ENCODE assay signal across 1 cellular context in the genomic region with DNA sequence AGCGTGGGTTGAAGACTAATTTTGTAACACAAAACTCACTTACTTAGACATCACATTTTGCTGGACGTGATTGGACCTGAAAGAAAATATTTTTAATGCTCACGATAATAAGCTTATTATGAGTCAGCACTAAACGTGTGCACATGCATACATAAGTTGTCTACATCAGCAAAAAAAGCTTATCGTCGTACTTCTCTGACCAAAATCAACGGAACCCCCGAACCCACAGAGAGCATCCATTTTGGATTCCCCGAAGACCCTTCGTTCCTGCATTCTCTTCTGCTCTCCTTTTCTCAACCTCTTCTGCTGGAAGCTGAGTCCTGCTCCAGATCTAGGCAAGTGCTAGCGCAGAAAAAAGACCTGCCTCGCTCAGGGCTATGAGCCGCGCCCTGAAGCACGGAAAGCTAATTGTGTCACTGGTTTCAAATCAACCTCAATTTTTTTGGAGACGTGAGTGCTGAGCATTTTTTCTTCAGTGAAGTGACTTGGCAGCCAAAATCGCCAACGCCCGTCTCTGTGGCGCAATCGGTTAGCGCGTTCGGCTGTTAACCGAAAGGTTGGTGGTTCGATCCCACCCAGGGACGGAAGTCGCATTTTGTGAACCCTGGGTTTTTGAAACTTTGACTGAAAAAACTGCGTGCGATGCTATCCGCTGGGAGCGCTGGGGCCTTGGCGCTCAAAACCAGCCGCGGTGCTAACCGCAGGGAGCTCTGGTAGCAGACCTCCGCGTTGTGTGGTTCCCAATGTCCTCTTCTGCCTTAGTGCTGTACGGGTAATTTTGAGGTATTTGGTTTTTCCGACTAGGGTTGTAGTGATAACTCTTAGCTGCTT.
TF ChIP-seq lines count a peak whose summit lies in the region.

No MANE protein-coding gene starts in this region.

TF ChIP-seq in GM12878, 131 proteins besides CTCF, POLR2A, EP300 and RAD21 (continues in another document):
- TF ChIP-seq SKIL (IDR thresholded peaks at IDR 0.05; ENCODE audit: low read depth, poor library complexity, severe bottlenecking) (peak; percentile 89), ZBED1 (IDR thresholded peaks at IDR 0.05; ENCODE audit: borderline replicate concordance) (peak; percentile 39; the same call in 1 of the 2 replicates), STAT1 (conservative IDR thresholded peaks at IDR 0.05) (0 out of 2 replicates have a peak, but pooled peaks have one; percentile 44), DPF2 (IDR thresholded peaks at IDR 0.05) (peak; percentile 85), ZBTB40 (IDR thresholded peaks at IDR 0.05; ENCODE audit: borderline replicate concordance) (peak; percentile 78; the same call in 1 of the 2 replicates), ETV6 (conservative IDR thresholded peaks at IDR 0.05 in 1 of 2, IDR thresholded peaks at IDR 0.05 in 1 of 2; ENCODE audit: borderline replicate concordance in 1 of 2, low read depth in 1 of 2) (peak in 1 of 2 experiments; percentile 55; a peak in 1 of 4 replicates), ATF7 (IDR thresholded peaks at IDR 0.05; ENCODE audit: low read depth) (peak; percentile 90), ATF2 (IDR thresholded peaks at IDR 0.05; ENCODE audit: low read length) (peak; percentile 80), RELB (IDR thresholded peaks at IDR 0.05; ENCODE audit: low read depth) (peak; percentile 65), ZNF384 (IDR thresholded peaks at IDR 0.05; ENCODE audit: borderline replicate concordance, low read depth, low read length) (peak; percentile 83), RUNX3 (IDR thresholded peaks at IDR 0.05; ENCODE audit: low read length) (peak; percentile 88), SREBF2 (IDR thresholded peaks at IDR 0.05; ENCODE audit: low read length) (peak; percentile 95), CBFB (IDR thresholded peaks at IDR 0.05; ENCODE audit: low read depth) (peak; percentile 83), EGR1 (IDR thresholded peaks at IDR 0.05; ENCODE audit: borderline replicate concordance in 1 of 2, low read depth in 2 of 2, low read length in 2 of 2) (peak in 1 of 2 experiments; percentile 67; a peak in 1 of 3 replicates), SRF (IDR thresholded peaks at IDR 0.05; ENCODE audit: low read depth in 2 of 2, low read length in 2 of 2) (0 out of 4 replicates have a peak, but pooled peaks of 1 of the 2 experiments have one; percentile 41), NFIC (IDR thresholded peaks at IDR 0.05; ENCODE audit: low read depth, low read length) (peak; percentile 61), RB1 (IDR thresholded peaks at IDR 0.05; ENCODE audit: borderline replicate concordance) (peak; percentile 91; the same call in 1 of the 2 replicates), ZNF207 (IDR thresholded peaks at IDR 0.05; ENCODE audit: borderline replicate concordance) (peak; percentile 88), TBL1XR1 (IDR thresholded peaks at IDR 0.05; ENCODE audit: low read depth, low read length) (peak; percentile 82), CREB1 (IDR thresholded peaks at IDR 0.05; ENCODE audit: low read depth) (peak; percentile 68), SMARCA5 (IDR thresholded peaks at IDR 0.05) (peak; percentile 94), RELA (IDR thresholded peaks at IDR 0.05; ENCODE audit: borderline replicate concordance, partially characterized antibody) (peak; percentile 65), ZNF24 (IDR thresholded peaks at IDR 0.05) (peak; percentile 99), BACH1 (IDR thresholded peaks at IDR 0.05; ENCODE audit: borderline replicate concordance) (peak; percentile 87), NBN (IDR thresholded peaks at IDR 0.05) (peak; percentile 95), RAD51 (IDR thresholded peaks at IDR 0.05) (0 out of 2 replicates have a peak, but pooled peaks have one; percentile 13), MEF2A (IDR thresholded peaks at IDR 0.05; ENCODE audit: insufficient read depth, low read depth, low read length) (peak; percentile 66; the same call in 1 of the 2 replicates), PML (IDR thresholded peaks at IDR 0.05; ENCODE audit: low read length) (peak; percentile 58; the same call in 1 of the 2 replicates), SPI1 (IDR thresholded peaks at IDR 0.05; ENCODE audit: borderline replicate concordance, insufficient read depth, low read depth, low read length) (peak; percentile 11; the same call in 1 of the 2 replicates), EED (IDR thresholded peaks at IDR 0.05; ENCODE audit: low read depth) (peak; percentile 62; the same call in 1 of the 2 replicates), IKZF1 (conservative IDR thresholded peaks at IDR 0.05) (peak; percentile 93), GABPA (IDR thresholded peaks at IDR 0.05; ENCODE audit: low read depth) (peak; percentile 76), MTA2 (IDR thresholded peaks at IDR 0.05; ENCODE audit: low read depth) (peak; percentile 69), ZNF217 (IDR thresholded peaks at IDR 0.05) (peak; percentile 97), HCFC1 (IDR thresholded peaks at IDR 0.05; ENCODE audit: low read length) (peak; percentile 38; the same call in 1 of the 2 replicates), TARDBP (IDR thresholded peaks at IDR 0.05; ENCODE audit: borderline replicate concordance) (peak; percentile 99), GATAD2B (conservative IDR thresholded peaks at IDR 0.05; ENCODE audit: low read depth) (peak; percentile 87), FOXM1 (IDR thresholded peaks at IDR 0.05; ENCODE audit: low read depth, low read length) (peak; percentile 52; the same call in 1 of the 2 replicates), KLF5 (IDR thresholded peaks at IDR 0.05; ENCODE audit: partially characterized antibody) (peak; percentile 86), BHLHE40 (IDR thresholded peaks at IDR 0.05; ENCODE audit: borderline replicate concordance in 1 of 2, low read depth in 2 of 2, low read length in 1 of 2) (peak; percentile 36 to 68), NR2F1 (conservative IDR thresholded peaks at IDR 0.05) (peak; percentile 71), JUNB (IDR thresholded peaks at IDR 0.05) (peak; percentile 73), IRF5 (IDR thresholded peaks at IDR 0.05; ENCODE audit: borderline replicate concordance) (peak; percentile 74), CEBPB (IDR thresholded peaks at IDR 0.05; ENCODE audit: borderline replicate concordance in 1 of 2, low read depth in 2 of 2, low read length in 2 of 2) (peak in 1 of 2 experiments; percentile 85; a peak in 1 of 4 replicates), RCOR1 (conservative IDR thresholded peaks at IDR 0.05; ENCODE audit: low read depth, low read length) (0 out of 2 replicates have a peak, but pooled peaks have one; percentile 81), ZSCAN29 (IDR thresholded peaks at IDR 0.05) (peak; percentile 95), NKRF (conservative IDR thresholded peaks at IDR 0.05) (peak; percentile 55), MEF2B (IDR thresholded peaks at IDR 0.05; ENCODE audit: partially characterized antibody, poor library complexity, severe bottlenecking) (peak; percentile 54), BCL11A (IDR thresholded peaks at IDR 0.05; ENCODE audit: low read depth, low read length) (0 out of 2 replicates have a peak, but pooled peaks have one; percentile 32)
- TF ChIP-seq, protein P1, sequence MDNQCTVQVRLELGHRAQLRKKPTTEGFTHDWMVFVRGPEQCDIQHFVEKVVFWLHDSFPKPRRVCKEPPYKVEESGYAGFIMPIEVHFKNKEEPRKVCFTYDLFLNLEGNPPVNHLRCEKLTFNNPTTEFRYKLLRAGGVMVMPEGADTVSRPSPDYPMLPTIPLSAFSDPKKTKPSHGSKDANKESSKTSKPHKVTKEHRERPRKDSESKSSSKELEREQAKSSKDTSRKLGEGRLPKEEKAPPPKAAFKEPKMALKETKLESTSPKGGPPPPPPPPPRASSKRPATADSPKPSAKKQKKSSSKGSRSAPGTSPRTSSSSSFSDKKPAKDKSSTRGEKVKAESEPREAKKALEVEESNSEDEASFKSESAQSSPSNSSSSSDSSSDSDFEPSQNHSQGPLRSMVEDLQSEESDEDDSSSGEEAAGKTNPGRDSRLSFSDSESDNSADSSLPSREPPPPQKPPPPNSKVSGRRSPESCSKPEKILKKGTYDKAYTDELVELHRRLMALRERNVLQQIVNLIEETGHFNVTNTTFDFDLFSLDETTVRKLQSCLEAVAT (IDR thresholded peaks at IDR 0.05): peak; percentile 85
